Comparison of ENCODE assay signal across 8 cellular contexts in genomic region chr10:44978570-44979280, GRCh38. TPM values are rescaled to one million over a fixed set of nuclear protein-coding genes. Genes with fewer than 3 reads are reported as not detected.
DNase-seq lines count a peak whose midpoint lies in the region.

Gene DEPP1, minus strand, starts transcription at chr10:44978809. Its CDS starts 779 bp downstream, at chr10:44978030.

- DNase-seq in NOMO-1 treated with DMSO at 0.1 percent for 48 hours (lab: John Stamatoyannopoulos, UW; ENCODE audit: unreplicated experiment) (peak; percentile 16), NOMO-1 (lab: John Stamatoyannopoulos, UW; ENCODE audit: unreplicated experiment in 2 of 2) (no peak), M059J (ENCODE audit: low read depth) (peak; percentile 96), SHP77 (lab: John Stamatoyannopoulos, UW) (peak; percentile 67 to 84), epidermal melanocyte (ENCODE audit: insufficient read length, low spot score) (peak; percentile 61), medulla oblongata (ENCODE audit: extremely low spot score) (peak; percentile 85), ureter (ENCODE audit: low spot score) (peak; percentile 96)
- no peak for DNase-seq in activated T-cell treated with anti-CD3 and anti-CD28 coated beads, Interleukin-2, amount 50 U/mL, for 48 hours

RNA-seq across cellular contexts. Expression of gene DEPP1, which starts in this region (rescaled TPM):
- 38.0 and 38.8 TPM in 2 replicates for total RNA-seq in M059J (2014; rRNA removed; shearing (Covaris generic))
- total RNA-seq in ureter = 62.7 TPM

Comparison
In these comparisons a context has a peak if more than half of its experiments do, and no peak if none do; other contexts are left out.
1. DNase-seq: peak in NOMO-1 treated with DMSO at 0.1 percent for 48 hours (single experiment), M059J (single experiment), SHP77 (2 of 2), epidermal melanocyte (single experiment), medulla oblongata (single experiment) and ureter (single experiment); none in NOMO-1 (0 of 2) and activated T-cell treated with anti-CD3 and anti-CD28 coated beads, Interleukin-2, amount 50 U/mL, for 48 hours (0 of 2).